In the genomic region with DNA sequence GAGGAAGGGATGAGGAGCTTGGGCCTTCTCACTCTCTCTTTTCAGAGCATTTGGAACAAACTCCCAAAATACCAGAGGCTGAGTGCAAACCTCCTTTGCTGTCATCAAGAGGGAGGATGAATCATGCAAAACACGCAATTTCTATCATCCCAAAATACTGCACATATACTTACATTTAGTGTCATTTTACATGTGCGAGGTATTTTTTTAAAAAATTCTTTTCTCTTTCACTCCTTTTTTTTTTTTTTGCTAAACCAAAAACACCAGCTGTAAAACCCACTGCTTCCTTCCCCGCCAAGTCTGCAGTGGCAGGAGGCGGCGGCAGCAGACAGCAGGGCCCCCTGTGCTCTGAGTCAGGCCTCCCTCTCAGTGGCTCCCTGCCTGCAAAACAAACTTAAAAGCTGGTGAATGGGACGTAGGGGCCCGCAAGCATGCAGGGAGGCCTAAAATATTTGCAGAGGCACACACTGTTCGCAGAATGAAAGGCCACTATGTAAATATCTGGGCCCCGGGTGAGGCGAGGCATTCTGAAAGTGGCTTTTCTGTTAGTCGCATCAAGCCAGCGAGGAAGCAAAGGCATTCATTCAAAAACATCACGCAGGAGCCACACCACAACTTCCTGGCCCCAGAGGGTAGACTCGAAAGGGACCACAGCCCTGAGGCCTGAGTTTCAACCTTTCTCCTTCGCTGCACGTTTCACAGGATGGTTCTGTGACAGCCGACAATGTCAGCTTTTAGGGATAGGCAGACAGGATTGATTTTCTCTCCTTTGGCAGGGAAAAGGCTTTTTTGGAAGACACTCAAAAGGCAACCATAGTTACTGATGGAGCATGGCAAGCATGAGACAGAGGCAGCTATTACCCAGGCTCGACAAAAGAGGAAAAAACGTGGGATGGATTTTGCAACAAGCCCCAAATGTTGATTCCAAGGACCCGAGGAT, we compare ENCODE assay signal across 9 cellular contexts.
A peak's percentile ranks its signal among the peaks of the same experiment; 100 is the strongest.
DNase-seq lines count a peak whose midpoint lies in the region; ATAC-seq, FAIRE-seq and TF ChIP-seq lines count a peak whose summit lies in the region.
"Had no signal": no experiment of that assay in that cellular context is flagged by ENCODE, and none has a peak within 500 bp of the region (broad histone marks: within the 10 kb centered on the region; RNA-seq: fewer than 3 reads in every experiment).

No MANE protein-coding gene starts in this region.

- no peaks in the 10 kb centered on the region for H3K9me3 ChIP-seq in H1 (ENCODE audit: insufficient read depth in 2 of 2, low read depth in 1 of 2, low read length in 1 of 2)
- H3K9me3 ChIP-seq in naive thymus-derived CD4-positive, alpha-beta T cell (ENCODE audit: control insufficient read depth in 2 of 3, low read length in 3 of 3): no peaks in the 10 kb centered on the region

- H3K56ac ChIP-seq in H1 (replicated peaks; ENCODE audit: insufficient read length, low read depth, low read length): no peak overlapping the region

- TF ChIP-seq POLR2A in H1 (IDR thresholded peaks at IDR 0.05; ENCODE audit: control extremely low read depth in 1 of 2, low read depth in 2 of 2, low read length in 2 of 2): no peak

- TF ChIP-seq RAD21 in H1 (IDR thresholded peaks at IDR 0.05 in 1 of 2, conservative IDR thresholded peaks at IDR 0.05 in 1 of 2; ENCODE audit: low read depth in 2 of 2, low read length in 2 of 2): no peak

- no peak overlapping the region for H2BK12ac ChIP-seq in H1 (ENCODE audit: low read depth, low read length)

- H3K14ac ChIP-seq in H1 (ENCODE audit: insufficient read length): no peak overlapping the region

- H3K9me3 Mint-ChIP-seq in activated CD8-positive, alpha-beta memory T cell treated with anti-CD3 and anti-CD28 coated beads, Interleukin-2, amount 10 ng/mL, durations not matched to agents 7 days and 5 days (ENCODE audit: low read depth): no peaks in the 10 kb centered on the region
- peaks cover 0 to 2% (median 0%) of the 10 kb centered on the region in 11 donors for H3K9me3 Mint-ChIP-seq in naive thymus-derived CD4-positive, alpha-beta T cell

- CTCF ChIA-PET in activated CD8-positive, alpha-beta memory T cell treated with anti-CD3 and anti-CD28 coated beads, Interleukin-2, amount 10 ng/mL, durations not matched to agents 7 days and 5 days (lab: Charles Lee): interaction anchor here (1.1 to 5.1 kb wide), 9 partner anchors 10 to 236 kb away, joined by 3 to 23 read pairs (median 4); no protein-coding TSS in a partner anchor
- CTCF ChIA-PET in H1 (lab: Charles Lee; ENCODE audit: partially characterized antibody): interaction anchor here (0.6 to 1.6 kb wide), 5 partner anchors 19 to 450 kb away, joined by 3 to 4 read pairs (median 3); no protein-coding TSS in a partner anchor
- CTCF ChIA-PET in naive thymus-derived CD4-positive, alpha-beta T cell (lab: Charles Lee): interaction anchor here (1.2 kb wide), 1 partner anchor 236 kb away, joined by 3 read pairs; no protein-coding TSS in a partner anchor

- H3K23me2 ChIP-seq in H1 (ENCODE audit: low read depth, low read length): no peaks in the 10 kb centered on the region

- H3K79me2 ChIP-seq in H1 (ENCODE audit: control insufficient read depth in 1 of 2, insufficient read depth in 2 of 2, low read length in 2 of 2): no peaks in the 10 kb centered on the region
- H3K79me2 ChIP-seq: parathyroid adenoma had no signal

- no peak for FAIRE-seq in H1 (lab: Jason Lieb, UNC)

- no peak overlapping the region for H3K4ac ChIP-seq in H1 (replicated peaks; ENCODE audit: insufficient read length, low read depth, low read length)

- H3K27ac ChIP-seq in H1 (ENCODE audit: low read depth, low read length): no peak overlapping the region
- peak overlapping the region; percentile 24 for H3K27ac ChIP-seq in naive thymus-derived CD4-positive, alpha-beta T cell (ENCODE audit: low read depth, low read length)
- H3K27ac ChIP-seq: parathyroid adenoma had no signal

- H3K4me1 ChIP-seq in H1 (replicated peaks in 1 of 4; ENCODE audit: control insufficient read depth in 3 of 4, insufficient read depth in 4 of 4, low read length in 3 of 4): peaks cover 0 to 19% (median 8%) of the 10 kb centered on the region in 4 experiments; a peak in 5 of 7 replicates
- peaks cover 21 to 29% of the 10 kb centered on the region in 2 donors for H3K4me1 ChIP-seq in naive thymus-derived CD4-positive, alpha-beta T cell (ENCODE audit: control insufficient read depth in 2 of 2, insufficient read depth in 2 of 2, low read length in 2 of 2)
- H3K4me1 ChIP-seq: parathyroid adenoma had no signal

- no peak overlapping the region for H2BK15ac ChIP-seq in H1 (ENCODE audit: low read length)

- no peak overlapping the region for H4K91ac ChIP-seq in H1 (replicated peaks; ENCODE audit: insufficient read length, low read length)

- no peak overlapping the region for H4K8ac ChIP-seq in H1 (ENCODE audit: extremely low read depth, insufficient read depth, low read length)

- POLR2A ChIA-PET in H1 (lab: Charles Lee; ENCODE audit: partially characterized antibody): interaction anchor here (0.8 to 1.2 kb wide), 3 partner anchors 8 to 21 kb away, joined by 3 to 6 read pairs (median 3); no protein-coding TSS in a partner anchor
- POLR2A ChIA-PET in naive thymus-derived CD4-positive, alpha-beta T cell (lab: Charles Lee): interaction anchor here (0.6 to 1.9 kb wide), 4 partner anchors 9 to 472 kb away, joined by 3 to 10 read pairs (median 4); a partner anchor contains a TSS

- peaks cover 66% of the 10 kb centered on the region for H3K27me3 Mint-ChIP-seq in activated CD8-positive, alpha-beta memory T cell treated with anti-CD3 and anti-CD28 coated beads, Interleukin-2, amount 10 ng/mL, durations not matched to agents 7 days and 5 days
- peaks cover 0 to 41% (median 0%) of the 10 kb centered on the region in 5 donors for H3K27me3 Mint-ChIP-seq in naive thymus-derived CD4-positive, alpha-beta T cell

- intact Hi-C loops in naive thymus-derived CD4-positive, alpha-beta T cell (cut with micrococcal nuclease): loop anchor here (1.0 to 5.0 kb wide), 9 partner anchors 26 to 135 kb away; a partner anchor contains a TSS

- H3K27me3 ChIP-seq in H1 (replicated peaks in 1 of 4; ENCODE audit: control insufficient read depth in 3 of 4, extremely low read depth in 1 of 4, insufficient read depth in 3 of 4, low read length in 3 of 4): no peaks in the 10 kb centered on the region; a peak in 1 of 7 replicates
- H3K27me3 ChIP-seq in naive thymus-derived CD4-positive, alpha-beta T cell (ENCODE audit: control insufficient read depth in 2 of 2, insufficient read depth in 2 of 2, low read length in 2 of 2): no peaks in the 10 kb centered on the region

- H3K4me1 Mint-ChIP-seq in activated CD8-positive, alpha-beta memory T cell treated with anti-CD3 and anti-CD28 coated beads, Interleukin-2, amount 10 ng/mL, durations not matched to agents 7 days and 5 days: peaks cover 43% of the 10 kb centered on the region
- H3K4me1 Mint-ChIP-seq in naive thymus-derived CD4-positive, alpha-beta T cell: peaks cover 24 to 57% (median 38%) of the 10 kb centered on the region in 7 donors

- H2AK5ac ChIP-seq in H1 (ENCODE audit: low read depth, low read length): no peak overlapping the region

- H3K4me2 ChIP-seq in H1 (ENCODE audit: insufficient read depth in 1 of 2, low read depth in 2 of 2, low read length in 2 of 2): peak overlapping the region; percentile 10 to 12; a peak in 2 of 4 replicates

- no peak overlapping the region for H3K23ac ChIP-seq in H1 (ENCODE audit: insufficient read length)

- H3K79me1 ChIP-seq in H1 (ENCODE audit: low read depth, low read length): no peaks in the 10 kb centered on the region

- H2BK120ac ChIP-seq in H1 (replicated peaks; ENCODE audit: low read depth, low read length): no peak overlapping the region

- no peak for TF ChIP-seq EP300 in H1 (IDR thresholded peaks at IDR 0.05; ENCODE audit: borderline replicate concordance in 1 of 2, low read depth in 2 of 2, low read length in 2 of 2)

- H3K18ac ChIP-seq in H1 (ENCODE audit: extremely low read depth, low read length): no peak overlapping the region

- ATAC-seq in GM18498 (IDR thresholded peaks at IDR 0.05; ENCODE audit: unreplicated experiment): peak; percentile 93
- ATAC-seq in HG02759 (IDR thresholded peaks at IDR 0.05; ENCODE audit: unreplicated experiment): peak; percentile 89
- ATAC-seq in activated CD8-positive, alpha-beta memory T cell treated with anti-CD3 and anti-CD28 coated beads, Interleukin-2, amount 10 ng/mL, durations not matched to agents 7 days and 5 days: peak; percentile 94
- ATAC-seq in naive thymus-derived CD4-positive, alpha-beta T cell: peak; percentile 89

- peaks cover 3% of the 10 kb centered on the region for H3K36me3 Mint-ChIP-seq in activated CD8-positive, alpha-beta memory T cell treated with anti-CD3 and anti-CD28 coated beads, Interleukin-2, amount 10 ng/mL, durations not matched to agents 7 days and 5 days
- H3K36me3 Mint-ChIP-seq in naive thymus-derived CD4-positive, alpha-beta T cell: peaks cover 0 to 4% (median 0%) of the 10 kb centered on the region in 5 donors

- H4K5ac ChIP-seq in H1 (ENCODE audit: insufficient read length, low read depth, low read length): no peak overlapping the region

- H2BK20ac ChIP-seq in H1 (ENCODE audit: low read length): no peak overlapping the region

- H3K27ac Mint-ChIP-seq in activated CD8-positive, alpha-beta memory T cell treated with anti-CD3 and anti-CD28 coated beads, Interleukin-2, amount 10 ng/mL, durations not matched to agents 7 days and 5 days: peak overlapping the region; percentile 86
- H3K27ac Mint-ChIP-seq in naive thymus-derived CD4-positive, alpha-beta T cell: peak overlapping the region; percentile 88 to 96 (median 94)

- H3K4me3 ChIP-seq in H1 (ENCODE audit: extremely low read depth in 1 of 4, insufficient read depth in 2 of 4, low read depth in 3 of 4, low read length in 4 of 4): no peak overlapping the region; a peak in 1 of 8 replicates
- peak overlapping the region; percentile 53 for H3K4me3 ChIP-seq in naive thymus-derived CD4-positive, alpha-beta T cell (ENCODE audit: low read length)

- no peaks in the 10 kb centered on the region for H3K36me3 ChIP-seq in H1 (ENCODE audit: control insufficient read depth in 2 of 4, insufficient read depth in 4 of 4, low read length in 3 of 4)
- H3K36me3 ChIP-seq in naive thymus-derived CD4-positive, alpha-beta T cell (ENCODE audit: control insufficient read depth in 2 of 3, insufficient read depth in 3 of 3, low read length in 3 of 3): no peaks in the 10 kb centered on the region

- DNase-seq in NCI-H2081 treated with DMSO at 0.1 percent for 48 hours (lab: John Stamatoyannopoulos, UW) (peak; percentile 16), H1 (ENCODE audit: low read depth in 1 of 2, low spot score in 2 of 2) (peak in 1 of 2 experiments; percentile 19), NCI-H2227 (lab: John Stamatoyannopoulos, UW; ENCODE audit: unreplicated experiment) (no peak)
- peak; percentile 91 for DNase-seq in activated CD8-positive, alpha-beta memory T cell treated with anti-CD3 and anti-CD28 coated beads, Interleukin-2, amount 10 ng/mL, durations not matched to agents 7 days and 5 days
- peak; percentile 31 to 85 (median 81) for DNase-seq in naive thymus-derived CD4-positive, alpha-beta T cell
- peak; percentile 85 for DNase-seq in stimulated activated naive CD4-positive, alpha-beta T cell treated with Interleukin-2 at 50 U/mL for 16 hours (lab: John Stamatoyannopoulos, UW)

- no peaks in the 10 kb centered on the region for H4K20me1 ChIP-seq in H1 (replicated peaks in 1 of 2; ENCODE audit: control insufficient read depth in 1 of 2, insufficient read depth in 2 of 2, low read length in 2 of 2)

- no peak overlapping the region for H3K9ac ChIP-seq in H1 (replicated peaks in 1 of 4; ENCODE audit: extremely low read depth in 1 of 4, low read depth in 3 of 4, low read length in 3 of 4)
- H3K9ac ChIP-seq: parathyroid adenoma had no signal

- H3K4me3 Mint-ChIP-seq in activated CD8-positive, alpha-beta memory T cell treated with anti-CD3 and anti-CD28 coated beads, Interleukin-2, amount 10 ng/mL, durations not matched to agents 7 days and 5 days: peak overlapping the region; percentile 63
- peak overlapping the region; percentile 70 to 95 (median 86) for H3K4me3 Mint-ChIP-seq in naive thymus-derived CD4-positive, alpha-beta T cell

- no peak overlapping the region for H2BK5ac ChIP-seq in H1 (ENCODE audit: low read depth, low read length)

- WGBS in H1 (ENCODE audit: extremely low coverage in 1 of 2, insufficient coverage in 1 of 2, insufficient read length in 1 of 2, insufficient replicate concordance in 2 of 2, low coverage in 1 of 2, low lambda C conversion rate in 2 of 2, missing lambda C conversion rate in 1 of 2), 2 experiments: 37% methylated on average over 19 of the region's 20 CpGs; no CpG with 5 or more reads in 1 of the 2 experiments

- no peak for TF ChIP-seq CTCF in H1 (IDR thresholded peaks at IDR 0.05; ENCODE audit: control extremely low read depth in 1 of 3, insufficient read depth in 1 of 3, low read depth in 1 of 3, low read length in 3 of 3)

- H2AFZ ChIP-seq in H1 (ENCODE audit: low read length): no peak overlapping the region
- H2AFZ ChIP-seq: parathyroid adenoma had no signal
